Comparison of ENCODE assay signal across 23 cellular contexts in the genomic region with DNA sequence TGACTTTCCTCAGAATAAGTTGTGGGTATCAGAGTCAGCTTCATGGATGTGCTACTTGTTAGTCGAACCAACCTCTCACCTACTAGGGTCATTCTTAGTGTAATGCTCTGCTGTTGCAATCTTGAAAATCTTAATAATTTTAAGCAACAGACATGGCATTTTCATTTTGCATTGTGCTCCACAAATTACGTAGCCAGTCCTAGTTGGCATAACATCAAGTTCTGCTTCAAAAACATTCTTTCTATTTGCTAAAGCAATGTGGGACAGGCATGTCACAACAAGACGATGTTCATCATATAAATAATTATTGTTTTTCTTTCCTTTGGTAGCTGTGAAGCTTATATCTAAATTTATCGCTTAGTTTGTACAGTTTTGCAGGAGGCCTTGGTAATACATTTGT. TPM values are rescaled to one million over a fixed set of nuclear protein-coding genes. Genes with fewer than 3 reads are reported as not detected.
DNase-seq lines count a peak whose midpoint lies in the region; ATAC-seq and TF ChIP-seq lines count a peak whose summit lies in the region.
"Had no signal": no experiment of that assay in that cellular context is flagged by ENCODE, and none has a peak within 500 bp of the region (broad histone marks: within the 10 kb centered on the region; RNA-seq: fewer than 3 reads in every experiment).

No MANE protein-coding gene starts in this region.

- CTCF ChIA-PET in MCF 10A (lab: Yijun Ruan, JAX) = interaction anchor here (0.6 to 1.4 kb wide), 5 partner anchors 16 to 251 kb away, joined by 3 to 5 read pairs (median 3); no protein-coding TSS in a partner anchor

- no peak for ATAC-seq in GM19395 (IDR thresholded peaks at IDR 0.05; ENCODE audit: unreplicated experiment)

- no peak overlapping the region for H3K4me3 Mint-ChIP-seq in MCF 10A (ENCODE audit: unreplicated experiment)

- TF ChIP-seq CTCF in MCF 10A (IDR thresholded peaks at IDR 0.05; ENCODE audit: unreplicated experiment) = no peak
- no peak for TF ChIP-seq CTCF in fibroblast of villous mesenchyme (IDR thresholded peaks at IDR 0.05; ENCODE audit: insufficient read depth, low read depth, low read length)

- intact Hi-C loops in MCF 10A (cut with micrococcal nuclease) = loop anchor here (10.0 kb wide), 1 partner anchor 122 kb away; no protein-coding TSS in a partner anchor

- DNase-seq in NCI-H446 treated with DMSO at 0.1 percent for 48 hours (lab: John Stamatoyannopoulos, UW) = peak; percentile 35
- DNase-seq in NCI-H446 (lab: John Stamatoyannopoulos, UW) = no peak
- peak; percentile 89 for DNase-seq in MCF 10A (ENCODE audit: unreplicated experiment)
- peak; percentile 53 for DNase-seq in fibroblast of villous mesenchyme (ENCODE audit: low read depth)
- no peak for DNase-seq in OCI-M1 (lab: John Stamatoyannopoulos, UW)
- no peak for DNase-seq in caudate nucleus (lab: John Stamatoyannopoulos, UW)
- DNase-seq: 8988T, AML-193, DMS53, GF-D8, IMR-90, MV-4-11, NCI-H1417, NCI-H187 treated with DMSO at 0.1 percent for 48 hours, NCI-H2107, NCI-H2227 treated with DMSO at 0.1 percent for 48 hours, NCI-H524 treated with DMSO at 0.1 percent for 48 hours, NCI-H82, SHP77 treated with DMSO at 0.1 percent for 48 hours, SK-N-SH had no signal

- no peak overlapping the region for H3K4me3 ChIP-seq in fibroblast of villous mesenchyme (ENCODE audit: low read depth, low read length)

- H3K27ac ChIP-seq in caudate nucleus (ENCODE audit: low read depth, low read length) = no peak overlapping the region
- H3K27ac ChIP-seq: C4-2B, KMS-11 had no signal

- H3K27ac Mint-ChIP-seq in MCF 10A (ENCODE audit: low read depth, unreplicated experiment) = peak overlapping the region; percentile 92

- H3K9me3 Mint-ChIP-seq in MCF 10A (ENCODE audit: unreplicated experiment) = peaks cover 22% of the 10 kb centered on the region

- no TSS peak for BruUV-seq in MCF 10A (replicated peaks; lab: Mats Ljungman, UMichigan)

- no peaks in the 10 kb centered on the region for H3K27me3 Mint-ChIP-seq in MCF 10A (ENCODE audit: insufficient read depth, unreplicated experiment)

- peaks cover 54% of the 10 kb centered on the region for H3K4me1 Mint-ChIP-seq in MCF 10A (ENCODE audit: insufficient read depth, unreplicated experiment)

- POLR2A ChIA-PET in MCF 10A (lab: Yijun Ruan, JAX) = interaction anchor here (0.6 to 2.6 kb wide), 12 partner anchors 10 to 574 kb away, joined by 3 to 26 read pairs (median 4); no protein-coding TSS in a partner anchor

- H3K36me3 Mint-ChIP-seq in MCF 10A (ENCODE audit: insufficient read depth, unreplicated experiment) = peaks cover 12% of the 10 kb centered on the region

RNA-seq across cellular contexts. Expression of a gene that starts 39.3 kb away (rescaled TPM):
- not detected in 2 replicates for total RNA-seq in MCF 10A (2022)
- not detected in 2 replicates for total RNA-seq in fibroblast of villous mesenchyme
- total RNA-seq: IMR-90 had no signal

Comparison
In these comparisons a context has a peak if more than half of its experiments do, and no peak if none do; other contexts are left out.
1. DNase-seq: peak in NCI-H446 treated with DMSO at 0.1 percent for 48 hours (single experiment), MCF 10A (single experiment) and fibroblast of villous mesenchyme (single experiment); none in NCI-H446 (0 of 2), OCI-M1 (single experiment) and caudate nucleus (0 of 61).